In the genomic region with DNA sequence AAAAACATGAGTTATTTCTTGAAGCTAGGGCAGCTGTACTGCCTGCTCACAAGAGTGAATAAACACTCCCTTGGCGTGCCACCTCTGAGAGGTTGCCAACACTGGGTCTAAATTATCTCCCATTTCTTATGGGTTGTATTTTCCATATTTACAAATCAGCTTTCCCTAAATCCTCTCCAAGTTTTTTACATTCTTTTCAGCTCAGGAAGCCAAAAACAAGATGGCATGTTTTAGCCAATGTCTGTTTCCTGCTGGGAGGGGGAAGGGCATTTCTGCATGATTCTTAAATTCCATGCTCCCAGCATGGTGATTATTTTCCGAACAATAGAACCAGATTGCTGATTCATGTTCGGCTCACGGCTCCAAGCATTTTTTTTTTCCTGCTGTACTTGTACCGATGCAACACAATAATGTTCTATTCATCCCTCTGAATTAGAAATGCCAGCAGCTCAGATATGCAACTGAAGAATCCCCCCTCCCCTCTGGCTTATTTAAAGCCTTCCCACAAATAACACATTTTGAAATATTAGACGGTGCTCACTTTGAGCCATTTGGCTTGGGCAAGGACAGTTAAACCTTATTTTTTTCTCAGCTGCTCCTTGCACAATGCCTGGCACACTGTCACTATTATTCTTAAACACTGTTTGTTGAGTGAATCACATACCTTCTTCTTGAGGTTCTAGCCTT, we compare ENCODE assay signal across 9 cellular contexts.
A peak's percentile ranks its signal among the peaks of the same experiment; 100 is the strongest.
DNase-seq lines count a peak whose midpoint lies in the region; ATAC-seq and TF ChIP-seq lines count a peak whose summit lies in the region.
"Had no signal": no experiment of that assay in that cellular context is flagged by ENCODE, and none has a peak within 500 bp of the region (broad histone marks: within the 10 kb centered on the region; RNA-seq: fewer than 3 reads in every experiment).

No MANE protein-coding gene starts in this region.

- ATAC-seq in thoracic aorta (ENCODE audit: insufficient number of reproducible peaks, low FRiP score, low read depth) (peak; percentile 46), HG03432 (IDR thresholded peaks at IDR 0.05; ENCODE audit: unreplicated experiment) (no peak)

- TF ChIP-seq CTCF in astrocyte of the cerebellum (IDR thresholded peaks at IDR 0.05; ENCODE audit: low read depth, low read length, missing control alignments), result no peak
- TF ChIP-seq CTCF in thoracic aorta (IDR thresholded peaks at IDR 0.05), result no peak

- H3K27me3 ChIP-seq in thoracic aorta (replicated peaks; ENCODE audit: insufficient read depth), result no peaks in the 10 kb centered on the region

- H3K27ac ChIP-seq in thoracic aorta, result peak overlapping the region; percentile 15 to 44

- DNase-seq in NCI-H2107 treated with DMSO at 0.1 percent for 48 hours (lab: John Stamatoyannopoulos, UW; ENCODE audit: unreplicated experiment) (peak; percentile 80), NCI-H2107 (lab: John Stamatoyannopoulos, UW) (no peak), astrocyte of the cerebellum (ENCODE audit: low read depth) (peak; percentile 89), hepatic stellate cell (ENCODE audit: low spot score) (peak; percentile 4), thoracic aorta (ENCODE audit: low spot score) (no peak), occipital lobe (lab: John Stamatoyannopoulos, UW) (no peak), NCI-H510A (lab: John Stamatoyannopoulos, UW) (no peak)
- DNase-seq: NCI-H2029 treated with DMSO at 0.1 percent for 48 hours had no signal

- peaks cover 14 to 63% of the 10 kb centered on the region in 2 donors for H3K4me1 ChIP-seq in thoracic aorta (ENCODE audit: control insufficient read depth in 1 of 2, low read depth in 2 of 2)

- no peak overlapping the region for H3K4me3 ChIP-seq in astrocyte of the cerebellum (ENCODE audit: low read depth, low read length)
- no peak overlapping the region for H3K4me3 ChIP-seq in thoracic aorta

- in situ Hi-C loops in astrocyte of the cerebellum (cut with HindIII; ENCODE audit: low sequenced_read_pairs), result no loop called here

- no peaks in the 10 kb centered on the region for H3K9me3 ChIP-seq in thoracic aorta

- no peaks in the 10 kb centered on the region for H3K36me3 ChIP-seq in thoracic aorta

Comparison
In these comparisons a context has a peak if more than half of its experiments do, and no peak if none do; other contexts are left out.
1. DNase-seq: peak in NCI-H2107 treated with DMSO at 0.1 percent for 48 hours (single experiment), astrocyte of the cerebellum (single experiment) and hepatic stellate cell (single experiment); none in NCI-H2107 (single experiment), thoracic aorta (single experiment), occipital lobe (single experiment) and NCI-H510A (single experiment).